ENCODE assay signal across 11 cellular contexts in genomic region chr9:92481029-92481633, GRCh38. TPM values are rescaled to one million over a fixed set of nuclear protein-coding genes. Genes with fewer than 3 reads are reported as not detected.
DNase-seq lines count a peak whose midpoint lies in the region; ATAC-seq and TF ChIP-seq lines count a peak whose summit lies in the region.
"Had no signal": no experiment of that assay in that cellular context is flagged by ENCODE, and none has a peak within 500 bp of the region (broad histone marks: within the 10 kb centered on the region; RNA-seq: fewer than 3 reads in every experiment).

No MANE protein-coding gene starts in this region.

- intact Hi-C loops in left ventricle myocardium inferior (cut with micrococcal nuclease), result no loop called here

- H3K9me3 ChIP-seq in RWPE2 (ENCODE audit: severe bottlenecking) (no peaks in the 10 kb centered on the region), left ventricle myocardium inferior (replicated peaks) (no peaks in the 10 kb centered on the region), subcutaneous abdominal adipose tissue (ENCODE audit: control insufficient read depth in 5 of 5, low read length in 5 of 5) (no peaks in the 10 kb centered on the region)

- TF ChIP-seq CTCF in RWPE2 (IDR thresholded peaks at IDR 0.05; ENCODE audit: poor library complexity, severe bottlenecking), result no peak
- no peak for TF ChIP-seq CTCF in left ventricle myocardium inferior (IDR thresholded peaks at IDR 0.05; ENCODE audit: borderline replicate concordance)
- no peak for TF ChIP-seq CTCF in glutamatergic neuron (IDR thresholded peaks at IDR 0.05; ENCODE audit: partially characterized antibody, unreplicated experiment)

- peak overlapping the region; percentile 56 for H3K27ac ChIP-seq in RWPE2 (ENCODE audit: poor library complexity, severe bottlenecking)
- H3K27ac ChIP-seq in left ventricle myocardium inferior (replicated peaks), result peak overlapping the region; percentile 78
- H3K27ac ChIP-seq in subcutaneous abdominal adipose tissue (ENCODE audit: low read depth, low read length), result peak overlapping the region; percentile 43
- no peak overlapping the region for H3K27ac ChIP-seq in substantia nigra (ENCODE audit: low read depth, low read length, poor library complexity, severe bottlenecking)

- H3K36me3 ChIP-seq in RWPE2 (ENCODE audit: low read depth) (no peaks in the 10 kb centered on the region), left ventricle myocardium inferior (no peaks in the 10 kb centered on the region), subcutaneous abdominal adipose tissue (ENCODE audit: control insufficient read depth in 5 of 5, insufficient read depth in 5 of 5, low read length in 5 of 5) (no peaks in the 10 kb centered on the region)
- H3K36me3 ChIP-seq: cardiac muscle cell had no signal

- no peaks in the 10 kb centered on the region for H3K27me3 ChIP-seq in RWPE2 (ENCODE audit: insufficient read depth, poor library complexity, severe bottlenecking)
- no peaks in the 10 kb centered on the region for H3K27me3 ChIP-seq in left ventricle myocardium inferior (ENCODE audit: low read depth)
- no peaks in the 10 kb centered on the region for H3K27me3 ChIP-seq in subcutaneous abdominal adipose tissue (ENCODE audit: control insufficient read depth in 5 of 5, insufficient read depth in 4 of 5, low read length in 5 of 5)
- H3K27me3 ChIP-seq: cardiac muscle cell had no signal

- H3K27ac Mint-ChIP-seq in glutamatergic neuron (ENCODE audit: unreplicated experiment), result no peak overlapping the region

- H3K4me1 Mint-ChIP-seq in glutamatergic neuron (ENCODE audit: low read depth, unreplicated experiment), result no peaks in the 10 kb centered on the region

- no peaks in the 10 kb centered on the region for H3K36me3 Mint-ChIP-seq in glutamatergic neuron (ENCODE audit: unreplicated experiment)

- no peaks in the 10 kb centered on the region for H3K9me3 Mint-ChIP-seq in glutamatergic neuron (ENCODE audit: unreplicated experiment)

- H3K4me1 ChIP-seq in RWPE2 (ENCODE audit: insufficient read depth, poor library complexity, severe bottlenecking) (peaks cover 18% of the 10 kb centered on the region), left ventricle myocardium inferior (peaks cover 59% of the 10 kb centered on the region), subcutaneous abdominal adipose tissue (ENCODE audit: control insufficient read depth in 5 of 5, insufficient read depth in 5 of 5, low read length in 5 of 5) (peaks cover 0 to 16% (median 9%) of the 10 kb centered on the region in 5 donors)

- H3K4me3 Mint-ChIP-seq in glutamatergic neuron (ENCODE audit: unreplicated experiment), result no peak overlapping the region

- no peaks in the 10 kb centered on the region for H3K27me3 Mint-ChIP-seq in glutamatergic neuron (ENCODE audit: unreplicated experiment)

- H3K4me3 ChIP-seq in RWPE2 (ENCODE audit: severe bottlenecking) (no peak overlapping the region), left ventricle myocardium inferior (peak overlapping the region; percentile 49), subcutaneous abdominal adipose tissue (ENCODE audit: low read depth in 1 of 5, low read length in 5 of 5) (peak overlapping the region in 4 of 5 donors; percentile 25 to 55 (median 35))
- H3K4me3 ChIP-seq: cardiac muscle cell had no signal

- H3K9ac ChIP-seq in subcutaneous abdominal adipose tissue (ENCODE audit: low read length in 5 of 5), result peak overlapping the region in 2 of 5 donors; percentile 5 to 31

- DNase-seq in HCEC 1CT, result peak; percentile 45
- DNase-seq in RWPE2 (ENCODE audit: low spot score), result no peak
- DNase-seq in left ventricle myocardium inferior, result no peak
- no peak for DNase-seq in glutamatergic neuron
- DNase-seq in NAMALWA (ENCODE audit: low spot score), result no peak
- no peak for DNase-seq in substantia nigra (lab: John Stamatoyannopoulos, UW)
- DNase-seq in NCI-H1105 treated with DMSO at 0.1 percent for 48 hours (lab: John Stamatoyannopoulos, UW), result no peak
- DNase-seq: stimulated activated CD4-positive, alpha-beta T cell treated with anti-CD3 and anti-CD28 coated beads, Interleukin-2, amount 100 ng/mL, for 48 hours had no signal

- ATAC-seq in RWPE2 (ENCODE audit: low read depth), result peak; percentile 96

RNA-seq across cellular contexts. Expression of gene ASPN, which starts 1.2 kb away (rescaled TPM):
- 17.5 TPM for total RNA-seq in left ventricle myocardium inferior
- total RNA-seq in glutamatergic neuron (ENCODE audit: unreplicated experiment), result not detected
- total RNA-seq: cardiac muscle cell, kidney epithelial cell had no signal

RNA-seq across cellular contexts. Expression of gene ECM2, which starts 54.7 kb away (rescaled TPM):
- total RNA-seq in left ventricle myocardium inferior (7.2 TPM), glutamatergic neuron (ENCODE audit: unreplicated experiment) (0.20 TPM)
- total RNA-seq: cardiac muscle cell, kidney epithelial cell had no signal

RNA-seq across cellular contexts. Expression of gene OMD, which starts 56.9 kb away (rescaled TPM):
- total RNA-seq in left ventricle myocardium inferior (6.4 TPM), glutamatergic neuron (ENCODE audit: unreplicated experiment) (not detected)
- total RNA-seq: cardiac muscle cell, kidney epithelial cell had no signal

Comparison
In these comparisons a context has a peak if more than half of its experiments do, and no peak if none do; other contexts are left out.
1. RNA of gene ASPN, which starts 1.2 kb away (total RNA-seq): 17.5 TPM in left ventricle myocardium inferior (single experiment); not detected in glutamatergic neuron (single experiment); every median in the first group is over 10 times any median in the second.